ENCODE assay signal across 10 cellular contexts in the genomic region with DNA sequence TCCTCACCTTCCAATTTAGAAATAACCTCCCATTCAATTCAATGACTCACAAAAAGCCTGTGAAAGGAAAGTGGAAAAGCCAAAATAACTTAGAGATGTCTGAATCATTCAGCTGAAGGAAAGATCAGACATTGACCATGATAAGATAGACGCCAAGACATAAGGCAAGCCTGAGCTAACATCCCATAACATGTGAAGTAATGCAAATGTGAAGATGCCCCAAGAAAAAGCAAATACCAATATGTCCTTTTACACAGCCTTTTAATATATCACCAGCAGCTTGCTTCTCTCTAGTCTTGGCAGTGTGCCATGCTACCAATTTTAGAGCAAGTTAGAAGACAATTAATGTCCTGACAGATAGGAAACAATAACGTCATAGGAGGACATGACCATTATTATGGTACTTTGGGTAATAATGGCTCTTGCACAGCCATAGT. TPM values are rescaled to one million over a fixed set of nuclear protein-coding genes. Genes with fewer than 3 reads are reported as not detected.
A peak's percentile ranks its signal among the peaks of the same experiment; 100 is the strongest.
DNase-seq lines count a peak whose midpoint lies in the region; ATAC-seq, FAIRE-seq and TF ChIP-seq lines count a peak whose summit lies in the region.
"Had no signal": no experiment of that assay in that cellular context is flagged by ENCODE, and none has a peak within 500 bp of the region (broad histone marks: within the 10 kb centered on the region; RNA-seq: fewer than 3 reads in every experiment).

No MANE protein-coding gene starts in this region.

- H3K4me3 Mint-ChIP-seq in MCF 10A (ENCODE audit: unreplicated experiment), result no peak overlapping the region

- TF ChIP-seq EP300 in esophagus muscularis mucosa (IDR thresholded peaks at IDR 0.05), result no peak

- H3K27ac Mint-ChIP-seq in MCF 10A (ENCODE audit: low read depth, unreplicated experiment), result peak overlapping the region; percentile 52
- H3K27ac Mint-ChIP-seq: CD4-positive, CD25-positive, alpha-beta regulatory T cell had no signal

- TF ChIP-seq POLR2A in breast epithelium (IDR thresholded peaks at IDR 0.05), result no peak
- TF ChIP-seq POLR2A in esophagus muscularis mucosa (IDR thresholded peaks at IDR 0.05; ENCODE audit: low read depth), result no peak

- H3K36me3 Mint-ChIP-seq in MCF 10A (ENCODE audit: insufficient read depth, unreplicated experiment), result peaks cover 4% of the 10 kb centered on the region
- H3K36me3 Mint-ChIP-seq: CD4-positive, CD25-positive, alpha-beta regulatory T cell had no signal

- peaks cover 36% of the 10 kb centered on the region for H3K4me1 Mint-ChIP-seq in MCF 10A (ENCODE audit: insufficient read depth, unreplicated experiment)

- H3K27ac ChIP-seq in breast epithelium (no peak overlapping the region), Panc1 (ENCODE audit: low read length) (0 out of 2 replicates have a peak overlapping the region, but pooled peaks have one; percentile 7), esophagus muscularis mucosa (replicated peaks in 1 of 4) (peak overlapping the region; percentile 63 to 97 (median 87)), pancreas (peak overlapping the region in 2 of 4 donors; percentile 82 to 87)

- no peaks in the 10 kb centered on the region for H3K36me3 ChIP-seq in breast epithelium
- no peaks in the 10 kb centered on the region for H3K36me3 ChIP-seq in Panc1 (ENCODE audit: control insufficient read depth, insufficient read depth, low read length)
- no peaks in the 10 kb centered on the region for H3K36me3 ChIP-seq in esophagus muscularis mucosa
- H3K36me3 ChIP-seq in pancreas, result no peaks in the 10 kb centered on the region

- no TSS peak for BruUV-seq in MCF 10A (replicated peaks; lab: Mats Ljungman, UMichigan)
- BruUV-seq in Panc1 (replicated peaks; lab: Mats Ljungman, UMichigan), result no TSS peak

- H3K9me3 ChIP-seq in breast epithelium (no peaks in the 10 kb centered on the region), Panc1 (ENCODE audit: control insufficient read depth, insufficient read depth, low read depth, low read length) (no peaks in the 10 kb centered on the region), esophagus muscularis mucosa (no peaks in the 10 kb centered on the region), pancreas (no peaks in the 10 kb centered on the region)

- POLR2A ChIA-PET in MCF 10A (lab: Yijun Ruan, JAX) (interaction anchor here (0.7 to 2.9 kb wide), 10 partner anchors 8 to 254 kb away, joined by 3 to 13 read pairs (median 3); a partner anchor contains a TSS), Panc1 (lab: Charles Lee) (no interaction called here)

- WGBS in esophagus muscularis mucosa, result 15% methylated on average over 2 of the region's 2 CpGs
- 29% methylated on average over 2 of the region's 2 CpGs for WGBS in pancreas, 2 donors

- no peaks in the 10 kb centered on the region for H3K27me3 Mint-ChIP-seq in MCF 10A (ENCODE audit: insufficient read depth, unreplicated experiment)
- H3K27me3 Mint-ChIP-seq: CD4-positive, CD25-positive, alpha-beta regulatory T cell had no signal

- CTCF ChIA-PET in MCF 10A (lab: Yijun Ruan, JAX), result interaction anchor here (0.7 to 2.4 kb wide), 3 partner anchors 11 to 166 kb away, joined by 3 to 15 read pairs (median 5); no protein-coding TSS in a partner anchor
- CTCF ChIA-PET in Panc1 (lab: Charles Lee), result no interaction called here

- no peaks in the 10 kb centered on the region for H3K27me3 ChIP-seq in breast epithelium
- no peaks in the 10 kb centered on the region for H3K27me3 ChIP-seq in Panc1 (ENCODE audit: control insufficient read depth, insufficient read depth, low read length)
- no peaks in the 10 kb centered on the region for H3K27me3 ChIP-seq in esophagus muscularis mucosa
- H3K27me3 ChIP-seq in pancreas, result no peaks in the 10 kb centered on the region

- ATAC-seq in Panc1 (no peak), GM18873 (IDR thresholded peaks at IDR 0.05; ENCODE audit: low FRiP score, unreplicated experiment) (no peak), pancreas (no peak)

- intact Hi-C loops in MCF 10A (cut with micrococcal nuclease), result loop anchor here (5.0 kb wide), 1 partner anchor 148 kb away; no protein-coding TSS in a partner anchor
- intact Hi-C loops in breast epithelium (cut with DNase I; ENCODE audit: low total_unique reads), result no loop called here
- intact Hi-C loops in Panc1 (cut with micrococcal nuclease; ENCODE audit: unreplicated experiment), result no loop called here
- intact Hi-C loops in esophagus muscularis mucosa (cut with DNase I), result no loop called here
- intact Hi-C loops in pancreas (cut with DNase I), result loop anchor here in 1 of 3 donors (10.0 kb wide), 1 partner anchor 286 kb away; no protein-coding TSS in a partner anchor

- H3K4me3 ChIP-seq in breast epithelium (no peak overlapping the region), Panc1 (ENCODE audit: low read depth in 2 of 2, low read length in 2 of 2) (no peak overlapping the region), esophagus muscularis mucosa (no peak overlapping the region), pancreas (no peak overlapping the region)

- H3K9me3 Mint-ChIP-seq in MCF 10A (ENCODE audit: unreplicated experiment), result no peaks in the 10 kb centered on the region
- H3K9me3 Mint-ChIP-seq: CD4-positive, CD25-positive, alpha-beta regulatory T cell had no signal

- FAIRE-seq in pancreas (lab: Jason Lieb, UNC), result no peak

- in situ Hi-C loops in Panc1 (cut with HindIII; ENCODE audit: low pct_unique_long_range_greater_than_20kb, low sequenced_read_pairs), result no loop called here

- H3K4me1 ChIP-seq in breast epithelium, result peaks cover 3 to 13% of the 10 kb centered on the region in 2 donors
- peaks cover 4% of the 10 kb centered on the region for H3K4me1 ChIP-seq in Panc1 (ENCODE audit: control insufficient read depth, insufficient read depth, low read length)
- peaks cover 76 to 88% (median 85%) of the 10 kb centered on the region in 4 donors for H3K4me1 ChIP-seq in esophagus muscularis mucosa
- peaks cover 27 to 49% (median 42%) of the 10 kb centered on the region in 3 donors for H3K4me1 ChIP-seq in pancreas

- DNase-seq in MCF 10A (ENCODE audit: unreplicated experiment), result peak; percentile 70
- DNase-seq in breast epithelium (ENCODE audit: low spot score in 2 of 2), result no peak
- DNase-seq in Panc1 (ENCODE audit: low read depth, low spot score), result no peak
- no peak for DNase-seq in esophagus muscularis mucosa (ENCODE audit: extremely low spot score)
- DNase-seq in stromal cell of bone marrow (ENCODE audit: low read depth), result peak; percentile 61
- DNase-seq in pancreas, result no peak
- DNase-seq in SKM-1 treated with dmso at 0.1 percent for 144 hours (lab: John Stamatoyannopoulos, UW; ENCODE audit: unreplicated experiment), result no peak
- DNase-seq: activated naive CD4-positive, alpha-beta T cell treated with anti-CD3 and anti-CD28 coated beads, Interleukin-2, amount 50 U/mL, for 16 hours; CD4-positive, CD25-positive, alpha-beta regulatory T cell had no signal

- TF ChIP-seq CTCF in MCF 10A (IDR thresholded peaks at IDR 0.05; ENCODE audit: unreplicated experiment) (no peak), breast epithelium (IDR thresholded peaks at IDR 0.05) (no peak), Panc1 (IDR thresholded peaks at IDR 0.05) (no peak), esophagus muscularis mucosa (IDR thresholded peaks at IDR 0.05) (no peak), pancreas (IDR thresholded peaks at IDR 0.05) (no peak)

RNA-seq across cellular contexts. Expression of a gene that starts 2.4 kb away (rescaled TPM):
- total RNA-seq in MCF 10A (2022) (81.5 and 88.5 TPM in 2 replicates), breast epithelium (10 to 100 TPM; 49.6 to 84.0 (median 61.6) TPM), Panc1 (2021; ENCODE audit: unreplicated experiment) (51.5 TPM), esophagus muscularis mucosa (10 to 100 TPM; 49.2 to 63.4 (median 50.7) TPM), pancreas (10 to 100 TPM; 25.1 to 53.8 (median 33.6) TPM)
- 30.0 TPM for polyA plus RNA-seq in Panc1 (2012; ENCODE audit: insufficient read length)
- 10 to 100 TPM; 23.9 to 28.8 TPM for polyA plus RNA-seq in pancreas

RNA-seq across cellular contexts. Expression of a gene that starts 30.0 kb away (rescaled TPM):
- total RNA-seq in MCF 10A (2022) (12.3 and 12.4 TPM in 2 replicates), breast epithelium (10 to 100 TPM; 10.9 to 20.5 (median 18.0) TPM), Panc1 (2021; ENCODE audit: unreplicated experiment) (16.7 TPM), esophagus muscularis mucosa (10 to 100 TPM; 15.8 to 23.7 (median 18.7) TPM), pancreas (1 to 10 TPM; 4.3 to 8.0 (median 6.6) TPM)
- 15.0 TPM for polyA plus RNA-seq in Panc1 (2012; ENCODE audit: insufficient read length)
- polyA plus RNA-seq in pancreas, result 1 to 10 TPM; 4.1 to 4.3 TPM

Comparison
In these comparisons a context has a peak if more than half of its experiments do, and no peak if none do; other contexts are left out.
1. DNase-seq: peak in MCF 10A (single experiment) and stromal cell of bone marrow (single experiment); none in breast epithelium (0 of 2), Panc1 (single experiment), esophagus muscularis mucosa (single experiment), pancreas (0 of 6) and SKM-1 treated with dmso at 0.1 percent for 144 hours (single experiment).
2. H3K27ac ChIP-seq: peak in Panc1 (single experiment) and esophagus muscularis mucosa (4 of 4); none in breast epithelium (0 of 2).